In genomic region chr7:1045727-1046063, GRCh38 we compare ENCODE assay signal across 16 cellular contexts. TPM values are rescaled to one million over a fixed set of nuclear protein-coding genes. Genes with fewer than 3 reads are reported as not detected.
DNase-seq lines count a peak whose midpoint lies in the region; ATAC-seq and FAIRE-seq lines count a peak whose summit lies in the region.
"Had no signal": no experiment of that assay in that cellular context is flagged by ENCODE, and none has a peak within 500 bp of the region (broad histone marks: within the 10 kb centered on the region; RNA-seq: fewer than 3 reads in every experiment).

No MANE protein-coding gene starts in this region.

- H3K4me1 Mint-ChIP-seq in stimulated activated naive CD8-positive, alpha-beta T cell treated with anti-CD3 and anti-CD28 coated beads, Interleukin-15, amount 100 ng/mL, for 72 hours, result peaks cover 79% of the 10 kb centered on the region
- H3K4me1 Mint-ChIP-seq in activated CD4-positive, alpha-beta memory T cell treated with anti-CD3 and anti-CD28 coated beads, Interleukin-2, amount 10 ng/mL, durations not matched to agents 7 days and 5 days, result peaks cover 79% of the 10 kb centered on the region
- peaks cover 13% of the 10 kb centered on the region for H3K4me1 Mint-ChIP-seq in memory B cell

- no peak for DNase-seq in stimulated activated naive CD8-positive, alpha-beta T cell treated with anti-CD3 and anti-CD28 coated beads, Interleukin-15, amount 100 ng/mL, for 72 hours
- no peak for DNase-seq in stimulated activated naive CD8-positive, alpha-beta T cell treated with anti-CD3 and anti-CD28 coated beads, Interleukin-15, Interleukin-2, amounts not matched to agents 100 U/mL and 50 U/mL, for 24 hours
- DNase-seq in activated CD4-positive, alpha-beta memory T cell treated with anti-CD3 and anti-CD28 coated beads, Interleukin-2, amount 10 ng/mL, durations not matched to agents 7 days and 5 days, result no peak
- DNase-seq in memory B cell (ENCODE audit: low spot score in 2 of 2), result no peak
- no peak for DNase-seq in urothelium cell line (ENCODE audit: low spot score)
- no peak for DNase-seq in NCI-H146 treated with DMSO at 0.1 percent for 48 hours (lab: John Stamatoyannopoulos, UW; ENCODE audit: unreplicated experiment)
- no peak for DNase-seq in NCI-H446 treated with DMSO at 0.1 percent for 48 hours (lab: John Stamatoyannopoulos, UW)
- DNase-seq in hypothalamus (lab: John Stamatoyannopoulos, UW), result no peak
- DNase-seq: adrenal gland; C1 segment of cervical spinal cord; dorsolateral prefrontal cortex; NCI-H2171 treated with DMSO at 0.1 percent for 48 hours; stimulated activated CD4-positive, alpha-beta T cell treated with anti-CD3 and anti-CD28 coated beads, Interleukin-4, amount 100 ng/mL, for 24 hours; SW 1271 had no signal

- CTCF ChIA-PET in activated CD4-positive, alpha-beta memory T cell treated with anti-CD3 and anti-CD28 coated beads, Interleukin-2, amount 10 ng/mL, durations not matched to agents 7 days and 5 days (lab: Charles Lee), result interaction anchor here (0.5 to 4.2 kb wide), 5 partner anchors 10 to 147 kb away, joined by 3 to 28 read pairs (median 12); no protein-coding TSS in a partner anchor

- H3K27me3 Mint-ChIP-seq in stimulated activated naive CD8-positive, alpha-beta T cell treated with anti-CD3 and anti-CD28 coated beads, Interleukin-15, amount 100 ng/mL, for 72 hours, result no peaks in the 10 kb centered on the region
- no peaks in the 10 kb centered on the region for H3K27me3 Mint-ChIP-seq in activated CD4-positive, alpha-beta memory T cell treated with anti-CD3 and anti-CD28 coated beads, Interleukin-2, amount 10 ng/mL, durations not matched to agents 7 days and 5 days
- no peaks in the 10 kb centered on the region for H3K27me3 Mint-ChIP-seq in memory B cell

- POLR2A ChIA-PET in activated CD4-positive, alpha-beta memory T cell treated with anti-CD3 and anti-CD28 coated beads, Interleukin-2, amount 10 ng/mL, durations not matched to agents 7 days and 5 days (lab: Charles Lee), result interaction anchor here (1.5 to 2.3 kb wide), 2 partner anchors 8 to 13 kb away, joined by 5 to 10 read pairs; no protein-coding TSS in a partner anchor

- no peak for ATAC-seq in stimulated activated naive CD8-positive, alpha-beta T cell treated with anti-CD3 and anti-CD28 coated beads, Interleukin-15, amount 100 ng/mL, for 72 hours
- ATAC-seq in stimulated activated naive CD8-positive, alpha-beta T cell treated with anti-CD3 and anti-CD28 coated beads, Interleukin-15, Interleukin-2, amounts not matched to agents 100 U/mL and 50 U/mL, for 24 hours, result no peak
- no peak for ATAC-seq in memory B cell (ENCODE audit: low read depth)
- ATAC-seq: mucosa of descending colon had no signal

- no peaks in the 10 kb centered on the region for H3K36me3 Mint-ChIP-seq in activated CD4-positive, alpha-beta memory T cell treated with anti-CD3 and anti-CD28 coated beads, Interleukin-2, amount 10 ng/mL, durations not matched to agents 7 days and 5 days (ENCODE audit: low read depth)
- no peaks in the 10 kb centered on the region for H3K36me3 Mint-ChIP-seq in memory B cell

- H3K9me3 Mint-ChIP-seq in stimulated activated naive CD8-positive, alpha-beta T cell treated with anti-CD3 and anti-CD28 coated beads, Interleukin-15, amount 100 ng/mL, for 72 hours, result no peaks in the 10 kb centered on the region
- H3K9me3 Mint-ChIP-seq in activated CD4-positive, alpha-beta memory T cell treated with anti-CD3 and anti-CD28 coated beads, Interleukin-2, amount 10 ng/mL, durations not matched to agents 7 days and 5 days, result no peaks in the 10 kb centered on the region
- H3K9me3 Mint-ChIP-seq in memory B cell, result no peaks in the 10 kb centered on the region
- H3K9me3 Mint-ChIP-seq: stimulated activated naive CD8-positive, alpha-beta T cell treated with anti-CD3 and anti-CD28 coated beads, Interleukin-15, Interleukin-2, amounts not matched to agents 100 ng/mL and 50 ng/mL, for 24 hours had no signal

- H3K4me3 Mint-ChIP-seq in stimulated activated naive CD8-positive, alpha-beta T cell treated with anti-CD3 and anti-CD28 coated beads, Interleukin-15, amount 100 ng/mL, for 72 hours, result peak overlapping the region; percentile 79 to 87
- H3K4me3 Mint-ChIP-seq in activated CD4-positive, alpha-beta memory T cell treated with anti-CD3 and anti-CD28 coated beads, Interleukin-2, amount 10 ng/mL, durations not matched to agents 7 days and 5 days, result peak overlapping the region; percentile 89
- H3K4me3 Mint-ChIP-seq in memory B cell, result peak overlapping the region; percentile 85

- FAIRE-seq in urothelium cell line (lab: Jason Lieb, UNC), result peak; percentile 50

- peak overlapping the region in 1 of 2 donors; percentile 61 for H3K27ac Mint-ChIP-seq in stimulated activated naive CD8-positive, alpha-beta T cell treated with anti-CD3 and anti-CD28 coated beads, Interleukin-15, amount 100 ng/mL, for 72 hours
- peak overlapping the region; percentile 31 for H3K27ac Mint-ChIP-seq in activated CD4-positive, alpha-beta memory T cell treated with anti-CD3 and anti-CD28 coated beads, Interleukin-2, amount 10 ng/mL, durations not matched to agents 7 days and 5 days
- no peak overlapping the region for H3K27ac Mint-ChIP-seq in memory B cell

RNA-seq across cellular contexts. Expression of gene GPR146, which starts 1.3 kb away (rescaled TPM):
- 10 to 100 TPM; 10.0 to 10.1 TPM for total RNA-seq in activated CD4-positive, alpha-beta memory T cell treated with anti-CD3 and anti-CD28 coated beads, Interleukin-2, amount 10 ng/mL, durations not matched to agents 7 days and 5 days

RNA-seq across cellular contexts. Expression of gene GPER1, which starts 42.2 kb away (rescaled TPM):
- total RNA-seq in activated CD4-positive, alpha-beta memory T cell treated with anti-CD3 and anti-CD28 coated beads, Interleukin-2, amount 10 ng/mL, durations not matched to agents 7 days and 5 days, result under 1 TPM in 1 of 2 experiments, not detected in 1; 0.15 TPM
